2 cellular contexts compared by ENCODE assay signal in genomic region chr5:32690153-32690552, GRCh38.
TF ChIP-seq lines count a peak whose summit lies in the region.

No MANE protein-coding gene starts in this region.

TF ChIP-seq in SK-N-SH, 30 proteins besides CTCF, POLR2A, EP300 and RAD21 (continued from another document):
- TF ChIP-seq YY1 (IDR thresholded peaks at IDR 0.05; ENCODE audit: low read depth) (no peak), IRF3 (IDR thresholded peaks at IDR 0.05; ENCODE audit: low read depth, low read length) (no peak), RCOR1 (IDR thresholded peaks at IDR 0.05; ENCODE audit: low read length) (no peak), POLR2AphosphoS5 (IDR thresholded peaks at IDR 0.05; ENCODE audit: low read depth, low read length) (no peak), ELF1 (IDR thresholded peaks at IDR 0.05) (no peak), NFIC (IDR thresholded peaks at IDR 0.05; ENCODE audit: borderline replicate concordance) (no peak), MEF2A (IDR thresholded peaks at IDR 0.05; ENCODE audit: borderline replicate concordance, low read depth) (no peak), REST (IDR thresholded peaks at IDR 0.05; ENCODE audit: low read depth, low read length) (no peak)

TF ChIP-seq in SK-N-SH treated with all-trans-retinoic acid at 6 μM for 48 hours, 23 proteins besides CTCF, POLR2A, EP300 and RAD21 (continued from another document):
- TF ChIP-seq, protein P1, sequence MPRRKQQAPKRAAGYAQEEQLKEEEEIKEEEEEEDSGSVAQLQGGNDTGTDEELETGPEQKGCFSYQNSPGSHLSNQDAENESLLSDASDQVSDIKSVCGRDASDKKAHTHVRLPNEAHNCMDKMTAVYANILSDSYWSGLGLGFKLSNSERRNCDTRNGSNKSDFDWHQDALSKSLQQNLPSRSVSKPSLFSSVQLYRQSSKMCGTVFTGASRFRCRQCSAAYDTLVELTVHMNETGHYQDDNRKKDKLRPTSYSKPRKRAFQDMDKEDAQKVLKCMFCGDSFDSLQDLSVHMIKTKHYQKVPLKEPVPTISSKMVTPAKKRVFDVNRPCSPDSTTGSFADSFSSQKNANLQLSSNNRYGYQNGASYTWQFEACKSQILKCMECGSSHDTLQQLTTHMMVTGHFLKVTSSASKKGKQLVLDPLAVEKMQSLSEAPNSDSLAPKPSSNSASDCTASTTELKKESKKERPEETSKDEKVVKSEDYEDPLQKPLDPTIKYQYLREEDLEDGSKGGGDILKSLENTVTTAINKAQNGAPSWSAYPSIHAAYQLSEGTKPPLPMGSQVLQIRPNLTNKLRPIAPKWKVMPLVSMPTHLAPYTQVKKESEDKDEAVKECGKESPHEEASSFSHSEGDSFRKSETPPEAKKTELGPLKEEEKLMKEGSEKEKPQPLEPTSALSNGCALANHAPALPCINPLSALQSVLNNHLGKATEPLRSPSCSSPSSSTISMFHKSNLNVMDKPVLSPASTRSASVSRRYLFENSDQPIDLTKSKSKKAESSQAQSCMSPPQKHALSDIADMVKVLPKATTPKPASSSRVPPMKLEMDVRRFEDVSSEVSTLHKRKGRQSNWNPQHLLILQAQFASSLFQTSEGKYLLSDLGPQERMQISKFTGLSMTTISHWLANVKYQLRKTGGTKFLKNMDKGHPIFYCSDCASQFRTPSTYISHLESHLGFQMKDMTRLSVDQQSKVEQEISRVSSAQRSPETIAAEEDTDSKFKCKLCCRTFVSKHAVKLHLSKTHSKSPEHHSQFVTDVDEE (CRISPR knock-in tag; IDR thresholded peaks at IDR 0.05), result no peak
